8 cellular contexts compared by ENCODE assay signal in genomic region chr5:134561871-134562296, GRCh38. TPM values are rescaled to one million over a fixed set of nuclear protein-coding genes. Genes with fewer than 3 reads are reported as not detected.
DNase-seq lines count a peak whose midpoint lies in the region; ATAC-seq and TF ChIP-seq lines count a peak whose summit lies in the region.

No MANE protein-coding gene starts in this region.

- H3K9me3 Mint-ChIP-seq in CD14-positive monocyte: no peaks in the 10 kb centered on the region

- in situ Hi-C loops in gastrocnemius medialis (cut with MboI; ENCODE audit: low sequenced_read_pairs in 4 of 4): no loop called here

- no peaks in the 10 kb centered on the region for H3K27me3 Mint-ChIP-seq in CD14-positive monocyte (ENCODE audit: low read depth in 3 of 3)

- H3K4me3 Mint-ChIP-seq in CD14-positive monocyte: no peak overlapping the region

- H3K36me3 Mint-ChIP-seq in CD14-positive monocyte: peaks cover 59 to 64% of the 10 kb centered on the region in 2 donors

- intact Hi-C loops in gastrocnemius medialis (cut with DNase I; ENCODE audit: low total_unique reads): no loop called here
- intact Hi-C loops in CD14-positive monocyte (cut with micrococcal nuclease): no loop called here

- no peaks in the 10 kb centered on the region for H3K27me3 ChIP-seq in gastrocnemius medialis

- TF ChIP-seq POLR2A in gastrocnemius medialis (IDR thresholded peaks at IDR 0.05): no peak

- H3K27ac ChIP-seq in gastrocnemius medialis: no peak overlapping the region

- H3K4me3 ChIP-seq in gastrocnemius medialis: no peak overlapping the region

- H3K4me1 ChIP-seq in gastrocnemius medialis: peaks cover 3 to 9% of the 10 kb centered on the region in 2 donors

- H3K4me1 Mint-ChIP-seq in CD14-positive monocyte: peaks cover under 1% of the 10 kb centered on the region

- peaks cover 0 to 71% of the 10 kb centered on the region in 2 donors for H3K36me3 ChIP-seq in gastrocnemius medialis

- H3K9me3 ChIP-seq in gastrocnemius medialis: no peaks in the 10 kb centered on the region

- DNase-seq in NCI-H2196 (lab: John Stamatoyannopoulos, UW; ENCODE audit: unreplicated experiment): peak; percentile 10
- DNase-seq in NCI-H2196 treated with DMSO at 0.1 percent for 48 hours (lab: John Stamatoyannopoulos, UW; ENCODE audit: unreplicated experiment): no peak
- peak; percentile 46 for DNase-seq in NCI-H69 (lab: John Stamatoyannopoulos, UW)
- peak; percentile 53 for DNase-seq in fibroblast of gingiva (ENCODE audit: low read depth)
- DNase-seq in gastrocnemius medialis: no peak
- DNase-seq in CD14-positive monocyte (ENCODE audit: low spot score): no peak

- ATAC-seq in gastrocnemius medialis (peak; percentile 51 to 53), GM21447 (IDR thresholded peaks at IDR 0.05; ENCODE audit: unreplicated experiment) (no peak), GM19467 (IDR thresholded peaks at IDR 0.05; ENCODE audit: unreplicated experiment) (no peak)

- TF ChIP-seq CTCF in gastrocnemius medialis (IDR thresholded peaks at IDR 0.05 in 4 of 5, conservative IDR thresholded peaks at IDR 0.05 in 1 of 5) (peak in 4 of 5 experiments; percentile 7 to 41 (median 20)), CD14-positive monocyte (IDR thresholded peaks at IDR 0.05) (no peak)

- H3K27ac Mint-ChIP-seq in CD14-positive monocyte: peak overlapping the region in 1 of 7 donors; percentile 50

RNA-seq across cellular contexts. Expression of gene JADE2, which starts 36.4 kb away (rescaled TPM):
- 10 to 100 TPM; 17.3 to 44.5 (median 19.8) TPM for total RNA-seq in gastrocnemius medialis
- 1 to 10 TPM; 2.1 to 3.1 TPM for polyA plus RNA-seq in CD14-positive monocyte

Comparison
In these comparisons a context has a peak if more than half of its experiments do, and no peak if none do; other contexts are left out.
1. DNase-seq: peak in NCI-H2196 (single experiment), NCI-H69 (single experiment) and fibroblast of gingiva (single experiment); none in NCI-H2196 treated with DMSO at 0.1 percent for 48 hours (single experiment), gastrocnemius medialis (0 of 2) and CD14-positive monocyte (single experiment).
2. ATAC-seq: peak in gastrocnemius medialis (2 of 2); none in GM21447 (single experiment) and GM19467 (single experiment).